2 cellular contexts compared by ENCODE assay signal in genomic region chr6:159435701-159436100, GRCh38.
TF ChIP-seq lines count a peak whose summit lies in the region.

No MANE protein-coding gene starts in this region.

TF ChIP-seq in H1, 55 proteins besides CTCF, POLR2A, EP300 and RAD21:
- TF ChIP-seq USF2 (IDR thresholded peaks at IDR 0.05; ENCODE audit: low read length) (no peak), SUZ12 (IDR thresholded peaks at IDR 0.05; ENCODE audit: low read length) (no peak), FOSL1 (IDR thresholded peaks at IDR 0.05; ENCODE audit: insufficient read depth, low read depth, low read length) (no peak), HDAC6 (IDR thresholded peaks at IDR 0.05; ENCODE audit: low read depth, low read length) (no peak), KDM1A (IDR thresholded peaks at IDR 0.05; ENCODE audit: borderline replicate concordance, low read length) (no peak), MAFK (IDR thresholded peaks at IDR 0.05; ENCODE audit: low read depth, low read length) (no peak), CHD7 (IDR thresholded peaks at IDR 0.05; ENCODE audit: insufficient replicate concordance, low read length) (no peak), SP2 (IDR thresholded peaks at IDR 0.05; ENCODE audit: low read length) (no peak), EGR1 (IDR thresholded peaks at IDR 0.05; ENCODE audit: borderline replicate concordance, low read depth, low read length) (no peak), ATF2 (IDR thresholded peaks at IDR 0.05; ENCODE audit: low read length) (no peak)
TF ChIP-seq in H1: peak in this region for 0.

TF ChIP-seq in HepG2, 621 proteins besides CTCF, POLR2A, EP300 and RAD21:
- TF ChIP-seq RERE (CRISPR knock-in tag; IDR thresholded peaks at IDR 0.05; ENCODE audit: low read depth) (no peak), SP5 (CRISPR knock-in tag; IDR thresholded peaks at IDR 0.05; ENCODE audit: borderline replicate concordance, low read depth) (no peak), DMAP1 (CRISPR knock-in tag; IDR thresholded peaks at IDR 0.05) (no peak), GPN1 (CRISPR knock-in tag; IDR thresholded peaks at IDR 0.05; ENCODE audit: borderline replicate concordance) (no peak), NCOA2 (CRISPR knock-in tag; IDR thresholded peaks at IDR 0.05) (no peak), ZNF468 (CRISPR knock-in tag; IDR thresholded peaks at IDR 0.05) (no peak), ZNF235 (CRISPR knock-in tag; IDR thresholded peaks at IDR 0.05; ENCODE audit: borderline replicate concordance) (no peak)
